ENCODE assay signal across 31 cellular contexts in genomic region chr4:69120869-69121268, GRCh38. TPM values are rescaled to one million over a fixed set of nuclear protein-coding genes. Genes with fewer than 3 reads are reported as not detected.
"Had no signal": no experiment of that assay in that cellular context is flagged by ENCODE, and none has a peak within 500 bp of the region (broad histone marks: within the 10 kb centered on the region; RNA-seq: fewer than 3 reads in every experiment).

No MANE protein-coding gene starts in this region.

- H3K36me3 Mint-ChIP-seq: activated naive CD4-positive, alpha-beta T cell treated with anti-CD3 and anti-CD28 coated beads, Interleukin-2, amount 50 U/mL, for 72 hours; brain; naive B cell; stimulated activated memory B cell treated with anti-CD40 and anti-IgM and Interleukin-4, amounts not matched to agents 10 μg/mL and 1 μg/mL and 100 μg/mL, for 72 hours; type B pancreatic cell had no signal

- H3K27me3 Mint-ChIP-seq: activated CD4-positive, alpha-beta memory T cell treated with anti-CD3 and anti-CD28 coated beads, Interleukin-2, amount 10 ng/mL, durations not matched to agents 7 days and 5 days; activated CD4-positive, alpha-beta T cell treated with anti-CD3 and anti-CD28 coated beads, Interleukin-2, amount 10 ng/mL, durations not matched to agents 24 days and 14 days; activated T-cell treated with anti-CD3 and anti-CD28 coated beads, Interleukin-2, amount 50 U/mL, for 24 hours; brain; naive B cell; stimulated activated memory B cell treated with anti-CD40 and anti-IgM and Interleukin-4, amounts not matched to agents 10 μg/mL and 1 μg/mL and 100 μg/mL, for 72 hours; stimulated activated naive CD8-positive, alpha-beta T cell treated with anti-CD3 and anti-CD28 coated beads, Interleukin-15, amount 100 ng/mL, for 72 hours; T-helper 17 cell; type B pancreatic cell had no signal

- H3K9me3 Mint-ChIP-seq: activated CD4-positive, alpha-beta memory T cell treated with anti-CD3 and anti-CD28 coated beads, Interleukin-2, amount 10 ng/mL, durations not matched to agents 7 days and 5 days; activated CD4-positive, alpha-beta T cell treated with anti-CD3 and anti-CD28 coated beads, Interleukin-2, amount 10 ng/mL, durations not matched to agents 24 days and 14 days; activated T-cell treated with anti-CD3 and anti-CD28 coated beads, Interleukin-2, amount 50 U/mL, for 24 hours; brain had no signal

- H3K27me3 ChIP-seq: ascending aorta, esophagus squamous epithelium, gastroesophageal sphincter, pancreas, sigmoid colon, uterus had no signal

- ATAC-seq: activated naive CD4-positive, alpha-beta T cell treated with anti-CD3 and anti-CD28 coated beads, Interleukin-2, amount 50 U/mL, for 72 hours; gastroesophageal sphincter; left ventricle myocardium superior; pancreas; stimulated activated memory B cell treated with anti-CD40 and anti-IgM and Interleukin-4, amounts not matched to agents 10 μg/mL and 1 μg/mL and 100 μg/mL, for 72 hours; stimulated activated naive CD8-positive, alpha-beta T cell treated with anti-CD3 and anti-CD28 coated beads, Interleukin-15, amount 100 ng/mL, for 72 hours; T-helper 17 cell had no signal

- H3K27ac ChIP-seq: ascending aorta, esophagus squamous epithelium, gastroesophageal sphincter, pancreas, prostate gland, sigmoid colon, uterus had no signal

- H3K27ac Mint-ChIP-seq: activated CD4-positive, alpha-beta memory T cell treated with anti-CD3 and anti-CD28 coated beads, Interleukin-2, amount 10 ng/mL, durations not matched to agents 7 days and 5 days; activated CD4-positive, alpha-beta T cell treated with anti-CD3 and anti-CD28 coated beads, Interleukin-2, amount 10 ng/mL, durations not matched to agents 24 days and 14 days; activated naive CD4-positive, alpha-beta T cell treated with anti-CD3 and anti-CD28 coated beads, Interleukin-2, amount 50 U/mL, for 72 hours; activated T-cell treated with anti-CD3 and anti-CD28 coated beads, Interleukin-2, amount 50 U/mL, for 24 hours; brain; mesothelial cell of epicardium; naive B cell; stimulated activated memory B cell treated with anti-CD40 and anti-IgM and Interleukin-4, amounts not matched to agents 10 μg/mL and 1 μg/mL and 100 μg/mL, for 72 hours; stimulated activated naive CD8-positive, alpha-beta T cell treated with anti-CD3 and anti-CD28 coated beads, Interleukin-15, amount 100 ng/mL, for 72 hours; T-helper 17 cell; type B pancreatic cell had no signal

- H3K4me1 Mint-ChIP-seq: activated CD4-positive, alpha-beta memory T cell treated with anti-CD3 and anti-CD28 coated beads, Interleukin-2, amount 10 ng/mL, durations not matched to agents 7 days and 5 days; activated CD4-positive, alpha-beta T cell treated with anti-CD3 and anti-CD28 coated beads, Interleukin-2, amount 10 ng/mL, durations not matched to agents 24 days and 14 days; brain; naive B cell; stimulated activated memory B cell treated with anti-CD40 and anti-IgM and Interleukin-4, amounts not matched to agents 10 μg/mL and 1 μg/mL and 100 μg/mL, for 72 hours; stimulated activated naive CD8-positive, alpha-beta T cell treated with anti-CD3 and anti-CD28 coated beads, Interleukin-15, amount 100 ng/mL, for 72 hours; T-helper 17 cell had no signal

- H3K4me3 ChIP-seq: ascending aorta, esophagus squamous epithelium, gastroesophageal sphincter, pancreas, prostate gland, sigmoid colon, smooth muscle cell, uterus had no signal

- H3K4me3 Mint-ChIP-seq: activated CD4-positive, alpha-beta memory T cell treated with anti-CD3 and anti-CD28 coated beads, Interleukin-2, amount 10 ng/mL, durations not matched to agents 7 days and 5 days; activated CD4-positive, alpha-beta T cell treated with anti-CD3 and anti-CD28 coated beads, Interleukin-2, amount 10 ng/mL, durations not matched to agents 24 days and 14 days; activated T-cell treated with anti-CD3 and anti-CD28 coated beads, Interleukin-2, amount 50 U/mL, for 24 hours; brain; mesothelial cell of epicardium; stimulated activated memory B cell treated with anti-CD40 and anti-IgM and Interleukin-4, amounts not matched to agents 10 μg/mL and 1 μg/mL and 100 μg/mL, for 72 hours; stimulated activated naive CD8-positive, alpha-beta T cell treated with anti-CD3 and anti-CD28 coated beads, Interleukin-15, amount 100 ng/mL, for 72 hours; T-helper 17 cell; type B pancreatic cell had no signal

- H3K4me1 ChIP-seq: ascending aorta, gastroesophageal sphincter, pancreas, prostate gland, sigmoid colon, uterus had no signal

- H3K4me2 ChIP-seq: smooth muscle cell had no signal

- DNase-seq: activated CD4-positive, alpha-beta memory T cell treated with anti-CD3 and anti-CD28 coated beads, Interleukin-2, amount 10 ng/mL, durations not matched to agents 7 days and 5 days; activated CD4-positive, alpha-beta T cell treated with anti-CD3 and anti-CD28 coated beads, Interleukin-2, amount 10 ng/mL, durations not matched to agents 24 days and 14 days; activated CD4-positive, CD25-positive, alpha-beta regulatory T cell treated with anti-CD3 and anti-CD28 coated beads, Interleukin-2, amount 50 U/mL, for 72 hours; activated CD8-positive, alpha-beta memory T cell treated with anti-CD3 and anti-CD28 coated beads, Interleukin-2, amount 50 U/mL, for 48 hours; activated gamma-delta T cell; activated T-cell treated with anti-CD3 and anti-CD28 coated beads, Interleukin-2, amount 50 U/mL, for 24 hours; caudate nucleus; esophagus squamous epithelium; hippocampal formation; left ventricle myocardium superior; naive B cell; pancreas; sigmoid colon; stimulated activated CD4-positive, alpha-beta T cell treated with anti-CD3 and anti-CD28 coated beads, Interleukin-1b, Interleukin-23, amount 100 ng/mL, for 48 hours; stimulated activated CD4-positive, alpha-beta T cell treated with anti-CD3 and anti-CD28 coated beads, Interleukin-4, amount 100 ng/mL, for 4 hours; stimulated activated CD8-positive, alpha-beta memory T cell treated with anti-CD3 and anti-CD28 coated beads, Interleukin-4, amount 100 ng/mL, for 48 hours; stimulated activated naive CD8-positive, alpha-beta T cell treated with anti-CD3 and anti-CD28 coated beads, Interleukin-15, amount 100 ng/mL, for 72 hours; substantia nigra; T-helper 17 cell; T1000; uterus had no signal

- H3K9me3 ChIP-seq: ascending aorta, esophagus squamous epithelium, gastroesophageal sphincter, pancreas, prostate gland, sigmoid colon, uterus had no signal

- H3K36me3 ChIP-seq: ascending aorta, esophagus squamous epithelium, gastroesophageal sphincter, pancreas, prostate gland, sigmoid colon, uterus had no signal

RNA-seq across cellular contexts. Expression of gene UGT2B7, which starts 24.6 kb away (rescaled TPM):
- total RNA-seq: activated CD4-positive, alpha-beta memory T cell treated with anti-CD3 and anti-CD28 coated beads, Interleukin-2, amount 10 ng/mL, durations not matched to agents 7 days and 5 days; activated CD4-positive, alpha-beta T cell treated with anti-CD3 and anti-CD28 coated beads, Interleukin-2, amount 10 ng/mL, durations not matched to agents 24 days and 14 days; activated naive CD4-positive, alpha-beta T cell treated with anti-CD3 and anti-CD28 coated beads, Interleukin-2, amount 50 U/mL, for 72 hours; ascending aorta; esophagus squamous epithelium; gastroesophageal sphincter; left ventricle myocardium superior; mesothelial cell of epicardium; prostate gland; sigmoid colon; T-helper 17 cell had no signal
- polyA plus RNA-seq: neural cell had no signal
